12 cellular contexts compared by ENCODE assay signal in genomic region chr2:134206573-134206972, GRCh38. TPM values are rescaled to one million over a fixed set of nuclear protein-coding genes. Genes with fewer than 3 reads are reported as not detected.
DNase-seq lines count a peak whose midpoint lies in the region; ATAC-seq lines count a peak whose summit lies in the region.
"Had no signal": no experiment of that assay in that cellular context is flagged by ENCODE, and none has a peak within 500 bp of the region (broad histone marks: within the 10 kb centered on the region; RNA-seq: fewer than 3 reads in every experiment).

No MANE protein-coding gene starts in this region.

- DNase-seq in activated T-cell treated with anti-CD3 and anti-CD28 coated beads, Interleukin-2, amount 50 U/mL, for 4 hours, result no peak
- DNase-seq in activated T-cell treated with anti-CD3 and anti-CD28 coated beads, Interleukin-2, amount 50 U/mL, for 48 hours, result no peak
- DNase-seq in RPMI8226 (peak; percentile 28), glomerular visceral epithelial cell (ENCODE audit: extremely low spot score) (peak; percentile 67), stromal cell of bone marrow (ENCODE audit: low read depth) (peak; percentile 37), middle frontal gyrus (ENCODE audit: extremely low spot score, low spot score) (no peak), NCI-H1092 (lab: John Stamatoyannopoulos, UW) (no peak)
- DNase-seq: effector CD4-positive, alpha-beta T cell; lower lobe of right lung; upper lobe of left lung had no signal

- no peaks in the 10 kb centered on the region for H3K9me3 Mint-ChIP-seq in activated T-cell treated with anti-CD3 and anti-CD28 coated beads, Interleukin-2, amount 50 U/mL, for 4 hours

- H3K27me3 Mint-ChIP-seq in activated T-cell treated with anti-CD3 and anti-CD28 coated beads, Interleukin-2, amount 50 U/mL, for 4 hours (ENCODE audit: low read depth), result no peaks in the 10 kb centered on the region

- ATAC-seq in activated T-cell treated with anti-CD3 and anti-CD28 coated beads, Interleukin-2, amount 50 U/mL, for 4 hours, result peak; percentile 59 to 64
- ATAC-seq in HG02623 (IDR thresholded peaks at IDR 0.05; ENCODE audit: unreplicated experiment), result no peak
- ATAC-seq: Panc1 had no signal

- H3K4me3 Mint-ChIP-seq in activated T-cell treated with anti-CD3 and anti-CD28 coated beads, Interleukin-2, amount 50 U/mL, for 4 hours, result no peak overlapping the region

- H3K36me3 Mint-ChIP-seq in activated T-cell treated with anti-CD3 and anti-CD28 coated beads, Interleukin-2, amount 50 U/mL, for 4 hours (ENCODE audit: insufficient read depth), result peaks cover 2% of the 10 kb centered on the region

- H3K4me1 Mint-ChIP-seq in activated T-cell treated with anti-CD3 and anti-CD28 coated beads, Interleukin-2, amount 50 U/mL, for 4 hours (ENCODE audit: low read depth), result peaks cover 22% of the 10 kb centered on the region

RNA-seq across cellular contexts. Expression of gene MGAT5, which starts 47.3 kb away (rescaled TPM):
- 10 to 100 TPM; 58.7 to 69.8 (median 68.4) TPM for total RNA-seq in activated T-cell treated with anti-CD3 and anti-CD28 coated beads, Interleukin-2, amount 50 U/mL, for 4 hours

Comparison
In these comparisons a context has a peak if more than half of its experiments do, and no peak if none do; other contexts are left out.
1. DNase-seq: peak in RPMI8226 (single experiment), glomerular visceral epithelial cell (single experiment) and stromal cell of bone marrow (single experiment); none in activated T-cell treated with anti-CD3 and anti-CD28 coated beads, Interleukin-2, amount 50 U/mL, for 4 hours (single experiment), activated T-cell treated with anti-CD3 and anti-CD28 coated beads, Interleukin-2, amount 50 U/mL, for 48 hours (0 of 2), middle frontal gyrus (single experiment) and NCI-H1092 (single experiment).